In genomic region chr4:152577708-152578421, GRCh38 we compare ENCODE assay signal across 18 cellular contexts. TPM values are rescaled to one million over a fixed set of nuclear protein-coding genes. Genes with fewer than 3 reads are reported as not detected.
A peak's percentile ranks its signal among the peaks of the same experiment; 100 is the strongest.
DNase-seq lines count a peak whose midpoint lies in the region; ATAC-seq and TF ChIP-seq lines count a peak whose summit lies in the region.
"Had no signal": no experiment of that assay in that cellular context is flagged by ENCODE, and none has a peak within 500 bp of the region (broad histone marks: within the 10 kb centered on the region; RNA-seq: fewer than 3 reads in every experiment).

No MANE protein-coding gene starts in this region.

- no peak overlapping the region for H3K4me3 Mint-ChIP-seq in activated CD8-positive, alpha-beta memory T cell treated with anti-CD3 and anti-CD28 coated beads, Interleukin-2, amount 10 ng/mL, durations not matched to agents 7 days and 5 days

- H3K9me3 ChIP-seq in adipocyte (ENCODE audit: control insufficient read depth, low read length): no peaks in the 10 kb centered on the region
- H3K9me3 ChIP-seq: BLaER1 had no signal

- no peaks in the 10 kb centered on the region for H3K36me3 Mint-ChIP-seq in activated CD8-positive, alpha-beta memory T cell treated with anti-CD3 and anti-CD28 coated beads, Interleukin-2, amount 10 ng/mL, durations not matched to agents 7 days and 5 days

- H3K4me1 Mint-ChIP-seq in activated CD8-positive, alpha-beta memory T cell treated with anti-CD3 and anti-CD28 coated beads, Interleukin-2, amount 10 ng/mL, durations not matched to agents 7 days and 5 days: no peaks in the 10 kb centered on the region

- H3K27me3 Mint-ChIP-seq in activated CD8-positive, alpha-beta memory T cell treated with anti-CD3 and anti-CD28 coated beads, Interleukin-2, amount 10 ng/mL, durations not matched to agents 7 days and 5 days: peaks cover 17% of the 10 kb centered on the region

- no peak overlapping the region for H3K4me3 ChIP-seq in adipocyte (ENCODE audit: low read length)
- H3K4me3 ChIP-seq: BLaER1 had no signal

- peaks cover 3% of the 10 kb centered on the region for H3K27me3 ChIP-seq in adipocyte (replicated peaks; ENCODE audit: control insufficient read depth, insufficient read depth, low read length)
- H3K27me3 ChIP-seq: BLaER1 had no signal

- no peaks in the 10 kb centered on the region for H3K4me1 ChIP-seq in adipocyte (ENCODE audit: control insufficient read depth, insufficient read depth, low read length)

- H3K9me3 Mint-ChIP-seq in activated CD8-positive, alpha-beta memory T cell treated with anti-CD3 and anti-CD28 coated beads, Interleukin-2, amount 10 ng/mL, durations not matched to agents 7 days and 5 days (ENCODE audit: low read depth): no peaks in the 10 kb centered on the region

- H3K27ac Mint-ChIP-seq in activated CD8-positive, alpha-beta memory T cell treated with anti-CD3 and anti-CD28 coated beads, Interleukin-2, amount 10 ng/mL, durations not matched to agents 7 days and 5 days: no peak overlapping the region

- DNase-seq in GM10266 (ENCODE audit: extremely low spot score) (peak; percentile 20), adipocyte (ENCODE audit: low read depth) (peak; percentile 12), NCI-H2171 treated with DMSO at 0.1 percent for 48 hours (lab: John Stamatoyannopoulos, UW) (no peak)
- DNase-seq in activated CD8-positive, alpha-beta memory T cell treated with anti-CD3 and anti-CD28 coated beads, Interleukin-2, amount 10 ng/mL, durations not matched to agents 7 days and 5 days: no peak
- DNase-seq: activated naive CD4-positive, alpha-beta T cell; cerebellar nuclear complex; foreskin keratinocyte; kidney glomerular epithelial cell; nucleus accumbens; stimulated activated CD4-positive, alpha-beta T cell treated with anti-CD3 and anti-CD28 coated beads, Interleukin-1b, Interleukin-23, amount 100 ng/mL, for 48 hours; stimulated activated naive CD4-positive, alpha-beta T cell treated with Interleukin-2 at 50 U/mL for 16 hours had no signal

- no peaks in the 10 kb centered on the region for H3K36me3 ChIP-seq in adipocyte (ENCODE audit: control insufficient read depth, insufficient read depth, low read length, severe bottlenecking)
- H3K36me3 ChIP-seq: BLaER1 had no signal

- no peak for TF ChIP-seq CTCF in GM10266 (IDR thresholded peaks at IDR 0.05; ENCODE audit: control insufficient read depth, insufficient read depth, low read depth, missing control alignments)

- no peak overlapping the region for H3K9ac ChIP-seq in adipocyte (ENCODE audit: low read length)
- H3K9ac ChIP-seq: BLaER1 had no signal

- CTCF ChIA-PET in activated CD8-positive, alpha-beta memory T cell treated with anti-CD3 and anti-CD28 coated beads, Interleukin-2, amount 10 ng/mL, durations not matched to agents 7 days and 5 days (lab: Charles Lee): interaction anchor here (1.1 to 1.5 kb wide), 3 partner anchors 8 to 77 kb away, joined by 3 to 4 read pairs (median 3); no protein-coding TSS in a partner anchor

- peak; percentile 95 for ATAC-seq in GM21529 (IDR thresholded peaks at IDR 0.05; ENCODE audit: unreplicated experiment)
- ATAC-seq in HG03565 (IDR thresholded peaks at IDR 0.05; ENCODE audit: unreplicated experiment): peak; percentile 67
- no peak for ATAC-seq in esophagus mucosa
- ATAC-seq in GM18873 (IDR thresholded peaks at IDR 0.05; ENCODE audit: low FRiP score, unreplicated experiment): no peak
- ATAC-seq in activated CD8-positive, alpha-beta memory T cell treated with anti-CD3 and anti-CD28 coated beads, Interleukin-2, amount 10 ng/mL, durations not matched to agents 7 days and 5 days: no peak
- ATAC-seq: activated CD4-positive, CD25-positive, alpha-beta regulatory T cell treated with anti-CD3 and anti-CD28 coated beads, Interleukin-2, amount 50 U/mL, for 24 hours; foreskin keratinocyte; HCT116 had no signal

RNA-seq across cellular contexts. Expression of gene FBXW7, which starts 42.0 kb away (rescaled TPM):
- 29.5 TPM for total RNA-seq in esophagus mucosa
- 10 to 100 TPM; 49.3 to 62.9 TPM for total RNA-seq in activated CD8-positive, alpha-beta memory T cell treated with anti-CD3 and anti-CD28 coated beads, Interleukin-2, amount 10 ng/mL, durations not matched to agents 7 days and 5 days

Comparison
In these comparisons a context has a peak if more than half of its experiments do, and no peak if none do; other contexts are left out.
1. DNase-seq: peak in GM10266 (single experiment) and adipocyte (single experiment); none in NCI-H2171 treated with DMSO at 0.1 percent for 48 hours (single experiment) and activated CD8-positive, alpha-beta memory T cell treated with anti-CD3 and anti-CD28 coated beads, Interleukin-2, amount 10 ng/mL, durations not matched to agents 7 days and 5 days (single experiment).
2. ATAC-seq: peak in GM21529 (single experiment) and HG03565 (single experiment); none in esophagus mucosa (single experiment), GM18873 (single experiment) and activated CD8-positive, alpha-beta memory T cell treated with anti-CD3 and anti-CD28 coated beads, Interleukin-2, amount 10 ng/mL, durations not matched to agents 7 days and 5 days (single experiment).